In the genomic region with DNA sequence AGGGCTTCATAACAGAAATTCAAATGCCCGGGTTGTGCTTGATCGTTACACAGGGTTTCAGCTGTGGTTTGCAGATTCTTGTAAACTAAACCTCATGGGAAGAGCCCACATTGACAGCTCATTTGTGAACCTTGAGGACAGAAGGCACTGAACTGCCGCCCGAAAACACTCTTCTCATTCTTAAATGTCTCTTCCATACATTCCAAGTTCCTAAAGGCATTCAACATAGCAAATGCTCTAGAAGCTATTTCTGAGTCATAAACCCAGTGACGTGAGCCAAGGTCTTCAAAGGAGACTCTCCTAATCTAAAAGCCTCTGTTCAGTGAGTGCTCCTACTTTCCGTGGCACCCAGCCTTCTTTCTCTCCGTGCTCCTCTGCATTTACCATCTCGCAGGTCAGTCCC, we compare ENCODE assay signal across 10 cellular contexts.
DNase-seq lines count a peak whose midpoint lies in the region; ATAC-seq and TF ChIP-seq lines count a peak whose summit lies in the region.
"Had no signal": no experiment of that assay in that cellular context is flagged by ENCODE, and none has a peak within 500 bp of the region (broad histone marks: within the 10 kb centered on the region; RNA-seq: fewer than 3 reads in every experiment).

No MANE protein-coding gene starts in this region.

- no peaks in the 10 kb centered on the region for H3K9me3 Mint-ChIP-seq in activated T-cell treated with anti-CD3 and anti-CD28 coated beads, Interleukin-2, amount 50 U/mL, for 4 hours

- H3K4me3 Mint-ChIP-seq in activated T-cell treated with anti-CD3 and anti-CD28 coated beads, Interleukin-2, amount 50 U/mL, for 4 hours = no peak overlapping the region

- H3K4me3 ChIP-seq in AG04450 (ENCODE audit: low read depth, low read length) (peak overlapping the region; percentile 29), right lobe of liver (peak overlapping the region in 2 of 3 donors; percentile 26 to 42)
- H3K4me3 ChIP-seq: lung had no signal

- H3K36me3 ChIP-seq in right lobe of liver = no peaks in the 10 kb centered on the region

- H3K36me3 Mint-ChIP-seq in activated T-cell treated with anti-CD3 and anti-CD28 coated beads, Interleukin-2, amount 50 U/mL, for 4 hours (ENCODE audit: insufficient read depth) = no peaks in the 10 kb centered on the region

- peaks cover 4% of the 10 kb centered on the region for H3K4me1 Mint-ChIP-seq in activated T-cell treated with anti-CD3 and anti-CD28 coated beads, Interleukin-2, amount 50 U/mL, for 4 hours (ENCODE audit: low read depth)

- CTCF ChIA-PET in AG04450 (lab: Charles Lee) = interaction anchor here (1.2 to 2.0 kb wide), 5 partner anchors 9 to 1595 kb away, joined by 3 to 11 read pairs (median 9); no protein-coding TSS in a partner anchor

- H3K4me1 ChIP-seq in right lobe of liver = no peaks in the 10 kb centered on the region

- no peaks in the 10 kb centered on the region for H3K9me3 ChIP-seq in AG04450 (ENCODE audit: control insufficient read depth, insufficient read depth, low read length)
- H3K9me3 ChIP-seq in right lobe of liver = no peaks in the 10 kb centered on the region

- TF ChIP-seq CTCF in AG04450 (IDR thresholded peaks at IDR 0.05; ENCODE audit: low read depth, low read length) (no peak), right lobe of liver (IDR thresholded peaks at IDR 0.05) (no peak)

- H3K27ac ChIP-seq in AG04450 (ENCODE audit: low read depth, low read length) = peak overlapping the region; percentile 54
- peak overlapping the region in 1 of 3 donors; percentile 5 for H3K27ac ChIP-seq in right lobe of liver
- H3K27ac ChIP-seq: HL-60 had no signal

- POLR2A ChIA-PET in AG04450 (lab: Yijun Ruan, JAX) = no interaction called here

- intact Hi-C loops in right lobe of liver (cut with DNase I) = no loop called here

- 23% methylated on average over 6 of the region's 8 CpGs for WGBS in right lobe of liver (ENCODE audit: insufficient coverage, low coverage, low lambda C conversion rate, missing lambda C conversion rate)

- peak; percentile 51 to 68 (median 60) for ATAC-seq in right lobe of liver
- no peak for ATAC-seq in activated T-cell treated with anti-CD3 and anti-CD28 coated beads, Interleukin-2, amount 50 U/mL, for 4 hours

- H3K27me3 ChIP-seq in AG04450 (ENCODE audit: control insufficient read depth, insufficient read depth, low read length) (no peaks in the 10 kb centered on the region), right lobe of liver (no peaks in the 10 kb centered on the region)

- DNase-seq in AG04450 (ENCODE audit: low read depth, low spot score) = peak; percentile 49
- peak; percentile 6 for DNase-seq in HS-5 (ENCODE audit: low read depth)
- peak; percentile 67 for DNase-seq in astrocyte of the hippocampus (ENCODE audit: low read depth, low spot score)
- no peak for DNase-seq in right lobe of liver
- DNase-seq in NCI-H82 (lab: John Stamatoyannopoulos, UW) = no peak
- DNase-seq in stimulated activated CD4-positive, alpha-beta T cell treated with anti-CD3 and anti-CD28 coated beads, Interleukin-4, amount 100 ng/mL, for 4 hours = no peak
- no peak for DNase-seq in activated T-cell treated with anti-CD3 and anti-CD28 coated beads, Interleukin-2, amount 50 U/mL, for 4 hours
- no peak for DNase-seq in NCI-H2107 treated with DMSO at 0.1 percent for 48 hours (lab: John Stamatoyannopoulos, UW; ENCODE audit: unreplicated experiment)

- no peak for TF ChIP-seq POLR2A in right lobe of liver (IDR thresholded peaks at IDR 0.05)

- H3K27me3 Mint-ChIP-seq in activated T-cell treated with anti-CD3 and anti-CD28 coated beads, Interleukin-2, amount 50 U/mL, for 4 hours (ENCODE audit: low read depth) = no peaks in the 10 kb centered on the region

Comparison
In these comparisons a context has a peak if more than half of its experiments do, and no peak if none do; other contexts are left out.
1. DNase-seq: peak in AG04450 (single experiment), HS-5 (single experiment) and astrocyte of the hippocampus (single experiment); none in right lobe of liver (0 of 3), NCI-H82 (single experiment), stimulated activated CD4-positive, alpha-beta T cell treated with anti-CD3 and anti-CD28 coated beads, Interleukin-4, amount 100 ng/mL, for 4 hours (0 of 2), activated T-cell treated with anti-CD3 and anti-CD28 coated beads, Interleukin-2, amount 50 U/mL, for 4 hours (single experiment) and NCI-H2107 treated with DMSO at 0.1 percent for 48 hours (single experiment).
2. ATAC-seq: peak in right lobe of liver (4 of 4); none in activated T-cell treated with anti-CD3 and anti-CD28 coated beads, Interleukin-2, amount 50 U/mL, for 4 hours (0 of 2).